Comparison of ENCODE assay signal across 11 cellular contexts in the genomic region with DNA sequence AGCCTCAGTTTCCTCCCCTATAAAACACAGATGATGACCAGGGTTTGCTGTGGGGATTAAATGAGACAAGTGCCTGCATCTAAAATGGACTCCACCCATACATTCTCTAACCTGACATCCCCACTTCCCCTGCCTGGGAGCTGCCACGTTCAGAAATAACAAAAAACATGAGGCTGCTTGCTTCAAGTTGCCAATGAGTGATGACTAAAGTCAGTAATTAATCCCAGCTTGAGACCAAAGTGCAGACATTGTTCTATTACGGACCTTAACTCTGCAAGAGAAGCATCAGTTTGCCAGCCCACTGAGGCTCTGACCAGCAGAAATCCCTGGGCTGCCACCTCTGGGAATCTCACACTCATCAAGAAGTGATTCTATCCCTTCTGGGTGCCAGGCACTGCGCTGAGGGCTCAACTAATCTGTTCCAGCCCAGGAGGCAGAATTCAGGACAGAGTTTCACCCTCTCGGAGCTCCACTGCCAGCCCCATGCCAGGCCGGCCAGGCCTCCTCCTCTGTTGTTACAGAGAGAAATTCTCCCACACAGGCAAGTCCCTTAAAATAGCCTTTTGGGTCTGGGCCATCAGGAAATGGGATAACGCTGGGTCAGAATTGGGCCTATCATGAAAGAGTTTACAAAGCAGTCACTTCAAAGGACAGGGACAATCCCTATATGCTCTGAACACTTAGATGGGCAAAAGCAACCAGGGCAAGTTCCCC. TPM values are rescaled to one million over a fixed set of nuclear protein-coding genes. Genes with fewer than 3 reads are reported as not detected.
DNase-seq lines count a peak whose midpoint lies in the region; ATAC-seq and TF ChIP-seq lines count a peak whose summit lies in the region.
"Had no signal": no experiment of that assay in that cellular context is flagged by ENCODE, and none has a peak within 500 bp of the region (broad histone marks: within the 10 kb centered on the region; RNA-seq: fewer than 3 reads in every experiment).

No MANE protein-coding gene starts in this region.

- peak overlapping the region; percentile 83 to 96 (median 91) for H3K4me2 ChIP-seq in BLaER1 treated with 17β-estradiol and CSF1 and Interleukin-3, amounts not matched to agents 10 nM and 100 nM

- no peak overlapping the region; a peak in 2 of 20 replicates for H3K4me3 ChIP-seq in BLaER1 treated with 17β-estradiol and CSF1 and Interleukin-3, amounts not matched to agents 10 nM and 100 nM
- H3K4me3 ChIP-seq in colonic mucosa (no peak overlapping the region), right atrium auricular region (no peak overlapping the region), gastrocnemius medialis (no peak overlapping the region)

- TF ChIP-seq CTCF in colonic mucosa (IDR thresholded peaks at IDR 0.05): no peak
- TF ChIP-seq CTCF in right atrium auricular region (IDR thresholded peaks at IDR 0.05): no peak
- no peak for TF ChIP-seq CTCF in gastrocnemius medialis (IDR thresholded peaks at IDR 0.05 in 4 of 5, conservative IDR thresholded peaks at IDR 0.05 in 1 of 5)

- intact Hi-C loops in colonic mucosa (cut with DNase I): no loop called here
- intact Hi-C loops in gastrocnemius medialis (cut with DNase I; ENCODE audit: low total_unique reads): no loop called here

- H3K9me3 ChIP-seq in BLaER1 treated with 17β-estradiol and CSF1 and Interleukin-3, amounts not matched to agents 10 nM and 100 nM (replicated peaks in 1 of 11): no peaks in the 10 kb centered on the region
- H3K9me3 ChIP-seq in colonic mucosa (no peaks in the 10 kb centered on the region), right atrium auricular region (no peaks in the 10 kb centered on the region), gastrocnemius medialis (no peaks in the 10 kb centered on the region)

- H3K9ac ChIP-seq in BLaER1 treated with 17β-estradiol and CSF1 and Interleukin-3, amounts not matched to agents 10 nM and 100 nM: peak overlapping the region in 6 of 11 experiments; percentile 5 to 52 (median 11); a peak in 8 of 22 replicates
- no peak overlapping the region for H3K9ac ChIP-seq in colonic mucosa (ENCODE audit: low read depth in 2 of 2, low read length in 2 of 2)

- peak; percentile 33 to 38 for TF ChIP-seq POLR2A in gastrocnemius medialis (IDR thresholded peaks at IDR 0.05)

- H3K4me1 ChIP-seq in BLaER1 treated with 17β-estradiol and CSF1 and Interleukin-3, amounts not matched to agents 10 nM and 100 nM: peaks cover 89 to 99% (median 95%) of the 10 kb centered on the region in 10 experiments
- peaks cover 36% of the 10 kb centered on the region for H3K4me1 ChIP-seq in colonic mucosa
- H3K4me1 ChIP-seq in right atrium auricular region: peaks cover 0 to 60% of the 10 kb centered on the region in 2 donors
- H3K4me1 ChIP-seq in gastrocnemius medialis: peaks cover 74 to 75% of the 10 kb centered on the region in 2 donors

- peaks cover 0 to 87% (median 43%) of the 10 kb centered on the region in 11 experiments; a peak in 18 of 22 replicates for H4K20me1 ChIP-seq in BLaER1 treated with 17β-estradiol and CSF1 and Interleukin-3, amounts not matched to agents 10 nM and 100 nM

- in situ Hi-C loops in gastrocnemius medialis (cut with MboI; ENCODE audit: low sequenced_read_pairs in 4 of 4): loop anchor here in 1 of 4 donors (10.0 kb wide), 1 partner anchor 79 kb away; no protein-coding TSS in a partner anchor

- DNase-seq in colonic mucosa: peak; percentile 50
- no peak for DNase-seq in right atrium auricular region (ENCODE audit: low spot score)
- peak; percentile 70 to 89 for DNase-seq in gastrocnemius medialis
- no peak for DNase-seq in SKM-1 treated with dmso at 0.1 percent for 144 hours (lab: John Stamatoyannopoulos, UW; ENCODE audit: unreplicated experiment)
- no peak for DNase-seq in HuH-7.5 (ENCODE audit: low spot score)
- no peak for DNase-seq in activated T-cell treated with anti-CD3 and anti-CD28 coated beads, Interleukin-2, amount 50 U/mL, for 48 hours
- no peak for DNase-seq in NCI-H510A (lab: John Stamatoyannopoulos, UW)
- DNase-seq: activated B cell treated with CpG ODN at 0.5 μM for 24 hours, foreskin keratinocyte, NCI-H446 had no signal

- ATAC-seq in gastrocnemius medialis: peak; percentile 68 to 78
- ATAC-seq: foreskin keratinocyte had no signal

- peak overlapping the region in 10 of 11 experiments; percentile 4 to 81 (median 68); a peak in 18 of 22 replicates for H3K27ac ChIP-seq in BLaER1 treated with 17β-estradiol and CSF1 and Interleukin-3, amounts not matched to agents 10 nM and 100 nM
- peak overlapping the region; percentile 5 for H3K27ac ChIP-seq in colonic mucosa
- peak overlapping the region; percentile 76 to 78 for H3K27ac ChIP-seq in right atrium auricular region
- peak overlapping the region; percentile 74 to 86 (median 82) for H3K27ac ChIP-seq in gastrocnemius medialis

- no peaks in the 10 kb centered on the region for H3K27me3 ChIP-seq in BLaER1 treated with 17β-estradiol and CSF1 and Interleukin-3, amounts not matched to agents 10 nM and 100 nM
- H3K27me3 ChIP-seq in colonic mucosa: no peaks in the 10 kb centered on the region
- H3K27me3 ChIP-seq in right atrium auricular region: no peaks in the 10 kb centered on the region
- no peaks in the 10 kb centered on the region for H3K27me3 ChIP-seq in gastrocnemius medialis
- H3K27me3 ChIP-seq: foreskin keratinocyte had no signal

- H3K36me3 ChIP-seq in BLaER1 treated with 17β-estradiol and CSF1 and Interleukin-3, amounts not matched to agents 10 nM and 100 nM: peaks cover 0 to 11% (median 4%) of the 10 kb centered on the region in 11 experiments; a peak in 4 of 22 replicates
- H3K36me3 ChIP-seq in colonic mucosa (no peaks in the 10 kb centered on the region), right atrium auricular region (no peaks in the 10 kb centered on the region), gastrocnemius medialis (no peaks in the 10 kb centered on the region)

RNA-seq across cellular contexts. Expression of gene SH3PXD2A, which starts 11.4 kb away (rescaled TPM):
- total RNA-seq in colonic mucosa (10 to 100 TPM; 37.5 to 40.8 TPM), right atrium auricular region (10 to 100 TPM; 14.6 to 18.2 TPM), gastrocnemius medialis (10 to 100 TPM in 2 of 4 donors, 1 to 10 TPM in 2; 6.2 to 16.8 (median 11.4) TPM)

Comparison
In these comparisons a context has a peak if more than half of its experiments do, and no peak if none do; other contexts are left out.
1. H3K27ac ChIP-seq: peak in every context shown above with its lines; median percentile 82 in gastrocnemius medialis; 77 in right atrium auricular region; 68 in BLaER1 treated with 17β-estradiol and CSF1 and Interleukin-3, amounts not matched to agents 10 nM and 100 nM; 5 in colonic mucosa.
2. H3K9ac ChIP-seq: peak in BLaER1 treated with 17β-estradiol and CSF1 and Interleukin-3, amounts not matched to agents 10 nM and 100 nM (6 of 11); none in colonic mucosa (0 of 2).
3. DNase-seq: peak in colonic mucosa (single experiment) and gastrocnemius medialis (2 of 2); none in right atrium auricular region (single experiment), SKM-1 treated with dmso at 0.1 percent for 144 hours (single experiment), HuH-7.5 (single experiment), activated T-cell treated with anti-CD3 and anti-CD28 coated beads, Interleukin-2, amount 50 U/mL, for 48 hours (0 of 2) and NCI-H510A (single experiment).